ENCODE assay signal across 26 cellular contexts in genomic region chr5:149572170-149572569, GRCh38. TPM values are rescaled to one million over a fixed set of nuclear protein-coding genes. Genes with fewer than 3 reads are reported as not detected.
"Had no signal": no experiment of that assay in that cellular context is flagged by ENCODE, and none has a peak within 500 bp of the region (broad histone marks: within the 10 kb centered on the region; RNA-seq: fewer than 3 reads in every experiment).

No MANE protein-coding gene starts in this region.

- H3K4me2 ChIP-seq: hepatocyte had no signal

- H3K27me3 ChIP-seq: heart right ventricle, hepatocyte, ovary, right atrium auricular region, testis, thyroid gland, upper lobe of right lung had no signal

- H3K79me2 ChIP-seq: hepatocyte had no signal

- ATAC-seq: naive thymus-derived CD4-positive, alpha-beta T cell; natural killer cell treated with Interleukin-12 subunit alpha and Interleukin-12 subunit beta and Interleukin-15 and Interleukin-18, amount 100 ng/mL, for 72 hours; sciatic nerve; stimulated activated naive B cell treated with anti-CD40 and anti-IgM and Interleukin-4, amounts not matched to agents 10 μg/mL and 1 μg/mL and 100 μg/mL, for 72 hours; stimulated activated naive CD8-positive, alpha-beta T cell treated with anti-CD3 and anti-CD28 coated beads, Interleukin-15, amount 100 ng/mL, for 72 hours; upper lobe of right lung had no signal

- H3K27ac ChIP-seq: hepatocyte, ovary, right atrium auricular region, testis, thyroid gland, upper lobe of right lung had no signal

- FAIRE-seq: islet of Langerhans, kidney, urothelium cell line had no signal

- H3K4me3 ChIP-seq: heart right ventricle, hepatocyte, left ventricle myocardium inferior, lung, ovary, right atrium auricular region, skin epidermis, testis, thyroid gland, upper lobe of right lung had no signal

- H3K4me1 ChIP-seq: thyroid gland, upper lobe of right lung had no signal

- DNase-seq: heart right ventricle; immature natural killer cell; kidney; left ventricle myocardium inferior; mesendoderm; naive thymus-derived CD4-positive, alpha-beta T cell; ovary; stimulated activated CD4-positive, alpha-beta T cell treated with anti-CD3 and anti-CD28 coated beads, Interleukin-12 subunit alpha, Interleukin-12 subunit beta, amount 100 ng/mL, for 4 hours; stimulated activated CD4-positive, alpha-beta T cell treated with anti-CD3 and anti-CD28 coated beads, Interleukin-15, amount 100 ng/mL, for 24 hours; stimulated activated CD4-positive, alpha-beta T cell treated with anti-CD3 and anti-CD28 coated beads, Interleukin-2, amount 100 ng/mL, for 24 hours; stimulated activated CD4-positive, alpha-beta T cell treated with anti-CD3 and anti-CD28 coated beads, Interleukin-4, amount 100 ng/mL, for 1 hour; stimulated activated naive B cell treated with anti-CD40 and anti-IgM and Interleukin-4, amounts not matched to agents 10 μg/mL and 1 μg/mL and 100 μg/mL, for 72 hours; stimulated activated naive CD8-positive, alpha-beta T cell treated with anti-CD3 and anti-CD28 coated beads, Interleukin-15, amount 100 ng/mL, for 72 hours; testis; thyroid gland; trophoblast cell; upper lobe of right lung had no signal

- H3K36me3 ChIP-seq: heart right ventricle, left ventricle myocardium inferior, ovary, right atrium auricular region, thyroid gland, upper lobe of right lung had no signal

- H3K9me3 ChIP-seq: heart right ventricle, left ventricle myocardium inferior, ovary, right atrium auricular region, testis, thyroid gland, upper lobe of right lung had no signal

- H2AFZ ChIP-seq: hepatocyte had no signal

RNA-seq across cellular contexts. Expression of gene ARHGEF37, which starts 9.1 kb away (rescaled TPM):
- total RNA-seq: mononuclear cell had no signal
